ENCODE assay signal across 34 cellular contexts in the genomic region with DNA sequence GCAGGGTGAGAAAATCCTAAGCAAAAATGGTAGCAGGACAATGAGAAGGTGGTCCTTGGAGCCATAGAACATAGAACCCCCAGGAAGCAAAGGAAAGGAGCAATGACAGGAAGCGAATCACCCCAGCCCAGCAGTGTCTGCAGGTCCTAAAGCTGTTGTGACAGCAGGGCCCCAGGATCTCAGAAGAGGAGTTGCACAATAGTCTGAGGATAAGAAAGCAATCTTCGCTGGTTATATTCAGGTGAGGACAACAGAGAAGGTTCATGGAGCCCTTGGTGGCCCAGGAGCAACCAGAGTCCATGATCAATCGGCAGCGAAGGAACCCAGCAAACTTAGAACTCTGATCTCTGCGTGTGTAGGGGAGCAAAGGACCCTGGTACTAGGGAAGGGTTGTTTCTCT.
"Had no signal": no experiment of that assay in that cellular context is flagged by ENCODE, and none has a peak within 500 bp of the region (broad histone marks: within the 10 kb centered on the region; RNA-seq: fewer than 3 reads in every experiment).

No MANE protein-coding gene starts in this region.

- H3K27me3 ChIP-seq: adrenal gland, ascending aorta, brain microvascular endothelial cell, breast epithelium, cardiac muscle cell had no signal

- H3K36me3 ChIP-seq: adrenal gland, ascending aorta, brain microvascular endothelial cell, breast epithelium, cardiac muscle cell had no signal

- H3K4me3 ChIP-seq: adrenal gland, ascending aorta, body of pancreas, breast epithelium, cardiac muscle cell had no signal

- DNase-seq: activated effector memory CD4-positive, alpha-beta T cell treated with anti-CD3 and anti-CD28 coated beads, Interleukin-2, amount 50 U/mL, for 16 hours; activated effector memory CD4-positive, alpha-beta T cell treated with Interleukin-2 at 50 U/mL for 16 hours; activated gamma-delta T cell; activated gamma-delta T cell treated with Interleukin-2 at 50 U/mL for 16 hours; activated naive CD4-positive, alpha-beta T cell; activated naive CD4-positive, alpha-beta T cell treated with anti-CD3 and anti-CD28 coated beads for 36 hours; activated naive CD4-positive, alpha-beta T cell treated with anti-CD3 and anti-CD28 coated beads, Interleukin-2, amount 10 ng/mL, durations not matched to agents 7 days and 5 days; activated naive CD4-positive, alpha-beta T cell treated with anti-CD3 and anti-CD28 coated beads, Interleukin-2, amount 50 U/mL, for 16 hours; activated naive CD4-positive, alpha-beta T cell treated with Interleukin-2 at 50 U/mL for 16 hours; activated naive CD8-positive, alpha-beta T cell treated with anti-CD3 and anti-CD28 coated beads for 36 hours; activated naive CD8-positive, alpha-beta T cell treated with anti-CD3 and anti-CD28 coated beads, Interleukin-2, amount 10 ng/mL, durations not matched to agents 7 days and 5 days; activated naive CD8-positive, alpha-beta T cell treated with anti-CD3 and anti-CD28 coated beads, Interleukin-2, amount 50 U/mL, for 24 hours; activated T-cell treated with anti-CD3 and anti-CD28 coated beads, Interleukin-2, amount 50 U/mL, for 1 hour; activated T-cell treated with anti-CD3 and anti-CD28 coated beads, Interleukin-2, amount 50 U/mL, for 24 hours; activated T-cell treated with anti-CD3 and anti-CD28 coated beads, Interleukin-2, amount 50 U/mL, for 4 hours; activated T-cell treated with anti-CD3 and anti-CD28 coated beads, Interleukin-2, amount 50 U/mL, for 48 hours; activated T-cell treated with anti-CD3 and anti-CD28 coated beads, Interleukin-2, amount 50 U/mL, for 72 hours; adrenal gland; amniotic stem cell; amygdala; anterior cingulate cortex; aorta; body of pancreas; brain microvascular endothelial cell; caudate nucleus; central memory CD4-positive, alpha-beta T cell; cerebellar nuclear complex had no signal

- H3K4me1 ChIP-seq: adrenal gland, ascending aorta, body of pancreas, breast epithelium had no signal

- H3K9me3 ChIP-seq: adrenal gland, ascending aorta, body of pancreas, breast epithelium had no signal

- FAIRE-seq: astrocyte, bronchial epithelial cell had no signal

- ATAC-seq: activated naive CD4-positive, alpha-beta T cell treated with anti-CD3 and anti-CD28 coated beads, Interleukin-2, amount 50 U/mL, for 72 hours; activated naive CD8-positive, alpha-beta T cell treated with anti-CD3 and anti-CD28 coated beads, Interleukin-2, amount 50 U/mL, for 24 hours; activated T-cell treated with anti-CD3 and anti-CD28 coated beads, Interleukin-2, amount 50 U/mL, for 4 hours; activated T-cell treated with anti-CD3 and anti-CD28 coated beads, Interleukin-2, amount 50 U/mL, for 72 hours; activated T-helper 17 cell treated with anti-CD3 and anti-CD28 coated beads, Interleukin-2, amount 50 U/mL, for 72 hours; body of pancreas had no signal

- H3K27ac ChIP-seq: adrenal gland, ascending aorta, body of pancreas, brain microvascular endothelial cell, breast epithelium, cardiac muscle cell had no signal
